ENCODE assay signal across 8 cellular contexts in the genomic region with DNA sequence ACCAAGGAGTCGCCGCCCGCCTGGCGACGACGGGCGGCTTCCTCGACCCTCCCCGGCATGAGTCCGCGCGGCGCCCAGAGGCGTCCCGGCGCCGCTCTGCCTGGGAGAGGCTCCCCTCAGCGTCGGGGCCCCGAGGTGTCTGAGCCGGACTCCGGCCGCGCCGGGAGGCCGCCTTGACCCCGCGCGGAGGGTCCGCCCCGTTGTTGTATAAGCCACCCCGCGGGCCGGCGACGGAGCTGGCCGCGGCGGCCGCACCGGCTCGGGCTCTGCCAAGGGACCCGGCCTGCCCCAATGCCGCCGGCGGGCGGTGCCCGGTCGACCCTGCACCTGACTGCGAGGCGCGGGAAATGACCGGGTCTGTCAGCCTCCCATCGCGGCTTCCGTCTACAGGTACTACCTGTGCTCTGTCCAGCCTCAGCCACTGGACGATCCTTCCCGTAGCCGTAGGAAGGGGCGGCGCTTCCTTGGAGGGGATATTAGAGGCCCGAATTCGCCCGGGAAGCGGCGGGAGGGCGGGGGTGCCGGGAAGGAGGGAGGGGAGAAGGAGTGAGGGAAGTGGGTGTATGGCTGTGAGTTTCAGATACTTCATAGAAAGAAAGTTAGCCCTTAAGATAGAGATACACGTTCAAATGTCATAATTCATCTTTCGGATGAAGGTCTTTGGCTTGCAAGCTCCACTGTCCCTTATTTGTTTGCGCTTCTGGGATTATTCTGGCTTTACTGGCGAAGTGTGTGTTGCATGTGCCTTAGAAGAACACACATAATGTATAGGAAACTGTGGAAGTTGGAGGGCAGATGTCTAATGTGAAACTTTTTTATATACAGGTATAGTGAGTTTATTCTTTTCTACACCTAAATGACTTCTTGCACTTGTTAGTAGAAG. TPM values are rescaled to one million over a fixed set of nuclear protein-coding genes. Genes with fewer than 3 reads are reported as not detected.
DNase-seq lines count a peak whose midpoint lies in the region; ATAC-seq and TF ChIP-seq lines count a peak whose summit lies in the region.

No MANE protein-coding gene starts in this region.

- WGBS in thymus: under 1% methylated on average over 72 of the region's 72 CpGs

- H3K9me2 ChIP-seq in OCI-LY7 (ENCODE audit: insufficient read depth, low read length): no peaks in the 10 kb centered on the region

- BruUV-seq in OCI-LY7 (replicated peaks; lab: Mats Ljungman, UMichigan): no TSS peak

- H3K27me3 ChIP-seq in neutrophil (no peaks in the 10 kb centered on the region), thymus (ENCODE audit: control insufficient read depth, insufficient read depth) (no peaks in the 10 kb centered on the region)

- CTCF ChIA-PET in OCI-LY7 (lab: Charles Lee; ENCODE audit: unreplicated experiment): no interaction called here

- peaks cover 20% of the 10 kb centered on the region for H3K4me1 ChIP-seq in OCI-LY7 (ENCODE audit: insufficient read depth, low read length, poor library complexity, severe bottlenecking)
- H3K4me1 ChIP-seq in neutrophil (ENCODE audit: control insufficient read depth in 1 of 2, insufficient read depth in 1 of 2, low read depth in 1 of 2, low read length in 1 of 2): peaks cover 54% of the 10 kb centered on the region in 2 experiments
- H3K4me1 ChIP-seq in thymus (ENCODE audit: control insufficient read depth, insufficient read depth, low read length): peaks cover 13% of the 10 kb centered on the region

- H3K27ac ChIP-seq in OCI-LY7 (ENCODE audit: low read depth, low read length, poor library complexity, severe bottlenecking) (peak overlapping the region; percentile 11), neutrophil (peak overlapping the region; percentile 99), thymus (ENCODE audit: low read depth) (peak overlapping the region; percentile 90)

- H3K9me3 ChIP-seq in OCI-LY7 (ENCODE audit: low read length) (no peaks in the 10 kb centered on the region), neutrophil (no peaks in the 10 kb centered on the region), thymus (ENCODE audit: control insufficient read depth) (no peaks in the 10 kb centered on the region)

- H4K20me1 ChIP-seq in OCI-LY7 (ENCODE audit: insufficient read depth, low read length): no peaks in the 10 kb centered on the region

- peak; percentile 38 for DNase-seq in AG08396 (ENCODE audit: low spot score)
- peak; percentile 57 for DNase-seq in OCI-LY7 (ENCODE audit: low spot score)
- DNase-seq in activated gamma-delta T cell treated with anti-CD3 and anti-CD28 coated beads, Interleukin-2, amount 50 U/mL, for 16 hours (ENCODE audit: low read depth): peak; percentile 10
- peak; percentile 51 for DNase-seq in germinal center (ENCODE audit: low spot score)

- H3K79me2 ChIP-seq in OCI-LY7 (ENCODE audit: insufficient read depth, low read depth, low read length): no peaks in the 10 kb centered on the region; the same call in 1 of the 2 replicates

- H3K36me3 ChIP-seq in OCI-LY7 (ENCODE audit: insufficient read depth, low read length): no peaks in the 10 kb centered on the region
- H3K36me3 ChIP-seq in neutrophil: no peaks in the 10 kb centered on the region
- no peaks in the 10 kb centered on the region for H3K36me3 ChIP-seq in thymus (ENCODE audit: control insufficient read depth, insufficient read depth)

- peak overlapping the region; percentile 85 for H2AFZ ChIP-seq in OCI-LY7 (ENCODE audit: low read length)

- peak overlapping the region; percentile 73 for H3K4me3 ChIP-seq in OCI-LY7 (ENCODE audit: low read depth, low read length, poor library complexity, severe bottlenecking)
- peak overlapping the region; percentile 91 to 93 for H3K4me3 ChIP-seq in neutrophil (ENCODE audit: low read depth in 1 of 2, low read length in 1 of 2)
- H3K4me3 ChIP-seq in thymus (ENCODE audit: low read length): peak overlapping the region; percentile 88

- intact Hi-C loops in OCI-LY7 (cut with micrococcal nuclease; ENCODE audit: unreplicated experiment): loop anchor here (5.0 kb wide), 2 partner anchors 69 to 306 kb away; a partner anchor contains a TSS

- POLR2A ChIA-PET in OCI-LY7 (lab: Charles Lee): interaction anchor here (1.6 kb wide), 1 partner anchor 10 kb away, joined by 8 read pairs; no protein-coding TSS in a partner anchor

- peak; percentile 50 for ATAC-seq in GM18909 (IDR thresholded peaks at IDR 0.05; ENCODE audit: poor library complexity, unreplicated experiment)
- peak; percentile 35 for ATAC-seq in HG03196 (IDR thresholded peaks at IDR 0.05; ENCODE audit: unreplicated experiment)

- peak overlapping the region; percentile 87 for H3K4me2 ChIP-seq in OCI-LY7 (ENCODE audit: low read length)

- TF ChIP-seq CTCF in OCI-LY7 (conservative IDR thresholded peaks at IDR 0.05; ENCODE audit: low read length) (no peak), neutrophil (IDR thresholded peaks at IDR 0.05) (no peak)

RNA-seq across cellular contexts. Expression of a gene that starts 0.6 kb away (rescaled TPM):
- total RNA-seq in OCI-LY7 (2014; rRNA removed; shearing (Covaris generic)): 6.5 and 7.3 TPM in 2 replicates
- 7.9 and 9.6 TPM in 2 replicates for total RNA-seq in OCI-LY7 (2022)
- 17.9 TPM for polyA plus RNA-seq in thymus

Comparison
In these comparisons a context has a peak if more than half of its experiments do, and no peak if none do; other contexts are left out.
1. Peak in every context shown above with its lines: DNase-seq, ATAC-seq, H3K4me3 ChIP-seq and H3K27ac ChIP-seq.
2. H3K27ac ChIP-seq: peak in every context shown above with its lines; median percentile 99 in neutrophil; 90 in thymus; 11 in OCI-LY7.